ENCODE assay signal across 9 cellular contexts in genomic region chr2:107712857-107713256, GRCh38.
A peak's percentile ranks its signal among the peaks of the same experiment; 100 is the strongest.
DNase-seq lines count a peak whose midpoint lies in the region; ATAC-seq, FAIRE-seq and TF ChIP-seq lines count a peak whose summit lies in the region.
"Had no signal": no experiment of that assay in that cellular context is flagged by ENCODE, and none has a peak within 500 bp of the region (broad histone marks: within the 10 kb centered on the region; RNA-seq: fewer than 3 reads in every experiment).

No MANE protein-coding gene starts in this region.

- intact Hi-C loops in CD4-positive, alpha-beta memory T cell (cut with micrococcal nuclease) = no loop called here
- intact Hi-C loops in kidney (cut with DNase I) = no loop called here

- no peak for DNase-seq in CD4-positive, alpha-beta memory T cell
- DNase-seq in NCI-H2107 treated with DMSO at 0.1 percent for 48 hours (lab: John Stamatoyannopoulos, UW; ENCODE audit: unreplicated experiment) = peak; percentile 71
- DNase-seq in kidney = no peak
- no peak for DNase-seq in NCI-H2081 (lab: John Stamatoyannopoulos, UW)
- DNase-seq in right atrium auricular region (ENCODE audit: low spot score) = no peak
- no peak for DNase-seq in H7
- DNase-seq in NCI-H2227 (lab: John Stamatoyannopoulos, UW; ENCODE audit: unreplicated experiment) = no peak

- H3K27me3 ChIP-seq in CD4-positive, alpha-beta memory T cell (ENCODE audit: insufficient read depth, low read length) = no peaks in the 10 kb centered on the region
- H3K27me3 ChIP-seq in right atrium auricular region (no peaks in the 10 kb centered on the region), H7 (ENCODE audit: control insufficient read depth, insufficient read depth, low read length) (no peaks in the 10 kb centered on the region)

- CTCF ChIA-PET in CD4-positive, alpha-beta memory T cell (lab: Charles Lee; ENCODE audit: partially characterized antibody) = no interaction called here

- H3K4me3 ChIP-seq in CD4-positive, alpha-beta memory T cell (ENCODE audit: low read length in 2 of 2) = peak overlapping the region in 1 of 2 donors; percentile 17
- H3K4me3 ChIP-seq in kidney (ENCODE audit: low read length in 2 of 2) (peak overlapping the region; percentile 45 to 73), right atrium auricular region (no peak overlapping the region), H7 (ENCODE audit: insufficient read depth, low read depth, low read length) (no peak overlapping the region)

- H3K9ac ChIP-seq in kidney (ENCODE audit: low read length in 2 of 2) = no peak overlapping the region

- ATAC-seq in GM19468 (IDR thresholded peaks at IDR 0.05; ENCODE audit: extremely low read depth, unreplicated experiment) = peak; percentile 53

- no peaks in the 10 kb centered on the region for H3K36me3 Mint-ChIP-seq in CD4-positive, alpha-beta memory T cell

- H3K27ac Mint-ChIP-seq in CD4-positive, alpha-beta memory T cell = peak overlapping the region in 3 of 7 donors; percentile 2 to 90 (median 74)

- no peaks in the 10 kb centered on the region for H3K9me3 ChIP-seq in CD4-positive, alpha-beta memory T cell (ENCODE audit: control insufficient read depth in 1 of 2, low read length in 2 of 2)
- H3K9me3 ChIP-seq in kidney (ENCODE audit: control insufficient read depth in 1 of 2, low read length in 2 of 2) (peaks cover 0 to 3% of the 10 kb centered on the region in 2 donors), right atrium auricular region (no peaks in the 10 kb centered on the region)

- H3K36me3 ChIP-seq in CD4-positive, alpha-beta memory T cell (ENCODE audit: insufficient read depth, low read length) = no peaks in the 10 kb centered on the region
- no peaks in the 10 kb centered on the region for H3K36me3 ChIP-seq in kidney (ENCODE audit: control insufficient read depth in 1 of 2, insufficient read depth in 2 of 2, low read length in 2 of 2)
- no peaks in the 10 kb centered on the region for H3K36me3 ChIP-seq in right atrium auricular region
- H3K36me3 ChIP-seq in H7 (replicated peaks; ENCODE audit: control insufficient read depth, insufficient read depth, low read length) = no peaks in the 10 kb centered on the region

- no peak overlapping the region for H3K27ac ChIP-seq in CD4-positive, alpha-beta memory T cell (ENCODE audit: low read depth, low read length)
- H3K27ac ChIP-seq in kidney (ENCODE audit: low read depth in 2 of 2, low read length in 2 of 2) (no peak overlapping the region), right atrium auricular region (no peak overlapping the region)

- no peak for FAIRE-seq in kidney (lab: Jason Lieb, UNC)
- FAIRE-seq: GM18507 had no signal

- peaks cover 5 to 9% (median 6%) of the 10 kb centered on the region in 4 donors for H3K4me1 Mint-ChIP-seq in CD4-positive, alpha-beta memory T cell

- H3K4me3 Mint-ChIP-seq in CD4-positive, alpha-beta memory T cell = peak overlapping the region; percentile 57 to 87 (median 72)

- no peaks in the 10 kb centered on the region for H3K27me3 Mint-ChIP-seq in CD4-positive, alpha-beta memory T cell

- TF ChIP-seq CTCF in kidney (IDR thresholded peaks at IDR 0.05; ENCODE audit: borderline replicate concordance, extremely low read depth, insufficient read depth) = no peak
- no peak for TF ChIP-seq CTCF in right atrium auricular region (IDR thresholded peaks at IDR 0.05)

- peaks cover 0 to 5% (median 0%) of the 10 kb centered on the region in 8 donors for H3K9me3 Mint-ChIP-seq in CD4-positive, alpha-beta memory T cell

- POLR2A ChIA-PET in CD4-positive, alpha-beta memory T cell (lab: Charles Lee; ENCODE audit: partially characterized antibody) = no interaction called here

- peaks cover 3% of the 10 kb centered on the region for H3K4me1 ChIP-seq in CD4-positive, alpha-beta memory T cell (ENCODE audit: insufficient read depth, low read length)
- H3K4me1 ChIP-seq in kidney (ENCODE audit: control insufficient read depth in 1 of 2, insufficient read depth in 1 of 2, low read depth in 1 of 2, low read length in 2 of 2) (peaks cover 2 to 5% of the 10 kb centered on the region in 2 donors), right atrium auricular region (no peaks in the 10 kb centered on the region)

Comparison
In these comparisons a context has a peak if more than half of its experiments do, and no peak if none do; other contexts are left out.
1. H3K4me3 ChIP-seq: peak in kidney (2 of 2); none in right atrium auricular region (0 of 2) and H7 (single experiment).